ENCODE assay signal across 9 cellular contexts in the genomic region with DNA sequence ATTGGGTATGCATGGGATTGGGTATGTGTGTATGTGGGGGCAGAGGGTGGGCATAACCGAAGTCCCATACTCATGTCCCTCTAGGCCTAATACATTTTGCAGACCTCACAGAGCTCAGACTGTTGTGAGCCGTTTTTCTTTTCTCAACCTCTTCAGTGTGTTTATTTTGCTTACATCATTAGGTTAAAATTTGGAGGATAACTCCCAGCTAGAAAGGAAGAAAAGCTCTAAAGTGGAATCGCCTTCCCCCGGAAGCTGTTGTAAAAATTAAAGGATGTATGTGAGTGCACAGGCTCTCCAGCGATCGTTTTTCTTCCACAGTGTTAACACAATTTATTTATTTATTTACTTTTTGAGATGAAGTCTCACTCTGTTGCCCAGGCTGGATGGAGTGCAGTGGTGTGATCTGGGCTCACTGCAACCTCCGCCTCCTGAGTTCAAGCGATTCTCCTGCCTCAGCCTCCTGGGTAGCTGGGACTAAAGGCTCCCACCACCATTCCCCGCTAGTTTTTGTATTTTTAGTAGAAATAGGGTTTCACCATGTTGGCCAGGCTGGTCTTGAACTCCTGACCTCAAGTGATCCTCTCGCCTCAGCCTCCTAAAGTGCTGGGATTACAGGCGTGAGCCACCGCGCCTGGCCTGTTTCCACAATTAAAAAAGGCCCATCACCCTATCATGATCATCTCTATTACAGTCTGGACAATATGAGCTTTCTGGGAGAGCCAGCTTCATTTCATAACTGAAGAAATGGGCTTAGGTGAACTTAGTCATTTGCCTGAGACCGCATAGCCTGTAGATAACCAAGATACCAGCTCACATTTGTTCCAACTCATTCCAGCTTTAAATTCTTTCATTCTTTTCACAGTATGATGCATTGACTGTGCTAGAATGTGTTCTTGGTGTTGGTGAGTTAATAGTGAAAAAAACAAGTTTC. TPM values are rescaled to one million over a fixed set of nuclear protein-coding genes. Genes with fewer than 3 reads are reported as not detected.
DNase-seq lines count a peak whose midpoint lies in the region; ATAC-seq and TF ChIP-seq lines count a peak whose summit lies in the region.
"Had no signal": no experiment of that assay in that cellular context is flagged by ENCODE, and none has a peak within 500 bp of the region (broad histone marks: within the 10 kb centered on the region; RNA-seq: fewer than 3 reads in every experiment).

No MANE protein-coding gene starts in this region.

- peak overlapping the region; percentile 99 for H3K9ac ChIP-seq in DND-41 (ENCODE audit: low read depth, low read length)

- H3K9me3 ChIP-seq in DND-41 (ENCODE audit: insufficient read depth, low read length, severe bottlenecking) (no peaks in the 10 kb centered on the region), neuron (ENCODE audit: low read length) (no peaks in the 10 kb centered on the region)

- peak overlapping the region; percentile 100 for H3K27ac ChIP-seq in DND-41 (ENCODE audit: low read length)

- H3K4me3 Mint-ChIP-seq in brain: peak overlapping the region; percentile 90 to 99 (median 96)

- H3K36me3 Mint-ChIP-seq in brain: no peaks in the 10 kb centered on the region

- TF ChIP-seq CTCF in DND-41 (IDR thresholded peaks at IDR 0.05; ENCODE audit: borderline replicate concordance, extremely low read depth, low read length, poor library complexity, severe bottlenecking) (no peak), brain (conservative IDR thresholded peaks at IDR 0.05) (no peak)

- H3K27me3 ChIP-seq in DND-41 (ENCODE audit: insufficient read depth, low read length, poor library complexity): no peaks in the 10 kb centered on the region
- H3K27me3 ChIP-seq in neuron (ENCODE audit: insufficient read depth, low read length): no peaks in the 10 kb centered on the region

- H3K27me3 Mint-ChIP-seq in brain: peaks cover 9% of the 10 kb centered on the region

- H2AFZ ChIP-seq in DND-41 (ENCODE audit: low read depth, low read length) (no peak overlapping the region), neuron (ENCODE audit: low read depth, low read length) (no peak overlapping the region)

- peaks cover 30% of the 10 kb centered on the region for H4K20me1 ChIP-seq in DND-41 (ENCODE audit: insufficient read depth, low read length)

- H3K4me1 Mint-ChIP-seq in brain: peaks cover 43% of the 10 kb centered on the region

- DNase-seq in DND-41 (no peak), M059J (ENCODE audit: low read depth) (peak; percentile 51), SKM-1 (lab: John Stamatoyannopoulos, UW; ENCODE audit: unreplicated experiment) (no peak), dermis blood vessel endothelial cell (no peak), cerebellum (ENCODE audit: low spot score) (no peak)
- DNase-seq: amygdala, NCI-H446 had no signal

- H3K36me3 ChIP-seq in DND-41 (ENCODE audit: insufficient read depth, low read length): peaks cover 2% of the 10 kb centered on the region
- no peaks in the 10 kb centered on the region for H3K36me3 ChIP-seq in neuron (ENCODE audit: insufficient read depth, low read length)

- no peak for ATAC-seq in DND-41 (ENCODE audit: insufficient read depth, low read depth)

- H3K9me3 Mint-ChIP-seq in brain: peaks cover 0 to 3% (median 0%) of the 10 kb centered on the region in 5 experiments

- peaks cover 25% of the 10 kb centered on the region for H3K4me1 ChIP-seq in DND-41 (ENCODE audit: insufficient read depth, low read length)
- H3K4me1 ChIP-seq in neuron (ENCODE audit: insufficient read depth, low read length): peaks cover 17% of the 10 kb centered on the region

- H3K27ac Mint-ChIP-seq in brain: peak overlapping the region; percentile 62 to 99 (median 96)

- H3K79me2 ChIP-seq in DND-41 (ENCODE audit: insufficient read depth, low read length): peaks cover 41% of the 10 kb centered on the region

- H3K4me2 ChIP-seq in DND-41 (ENCODE audit: insufficient read depth, low read length): peak overlapping the region; percentile 78

- peak overlapping the region; percentile 85 to 88; a peak in 3 of 4 replicates for H3K4me3 ChIP-seq in DND-41 (ENCODE audit: low read depth in 1 of 2, low read length in 2 of 2)
- peak overlapping the region; percentile 85 for H3K4me3 ChIP-seq in neuron (ENCODE audit: low read length)

RNA-seq across cellular contexts. Expression of gene H2AZ2, which starts 1.7 kb away (rescaled TPM):
- total RNA-seq in M059J (2014; rRNA removed; shearing (Covaris generic)): 502 and 524 TPM in 2 replicates
- polyA plus RNA-seq in brain (ENCODE audit: insufficient read depth, low read depth, low replicate concordance): 302 TPM
- total RNA-seq in dermis blood vessel endothelial cell (158 and 274 TPM in 2 replicates), cerebellum (190 TPM)

RNA-seq across cellular contexts. Expression of gene PURB, which starts 35.8 kb away (rescaled TPM):
- 16.4 and 30.5 TPM in 2 replicates for total RNA-seq in M059J (2014; rRNA removed; shearing (Covaris generic))
- 13.5 TPM for polyA plus RNA-seq in brain (ENCODE audit: insufficient read depth, low read depth, low replicate concordance)
- 18.5 and 30.9 TPM in 2 replicates for total RNA-seq in dermis blood vessel endothelial cell
- total RNA-seq in cerebellum: 38.2 TPM

RNA-seq across cellular contexts. Expression of gene PPIA, which starts 53.1 kb away (rescaled TPM):
- total RNA-seq in M059J (2014; rRNA removed; shearing (Covaris generic)): 4,190 and 5,216 TPM in 2 replicates
- 3,075 TPM for polyA plus RNA-seq in brain (ENCODE audit: insufficient read depth, low read depth, low replicate concordance)
- total RNA-seq in dermis blood vessel endothelial cell (3,103 and 4,000 TPM in 2 replicates), cerebellum (764 TPM)
